In the genomic region with DNA sequence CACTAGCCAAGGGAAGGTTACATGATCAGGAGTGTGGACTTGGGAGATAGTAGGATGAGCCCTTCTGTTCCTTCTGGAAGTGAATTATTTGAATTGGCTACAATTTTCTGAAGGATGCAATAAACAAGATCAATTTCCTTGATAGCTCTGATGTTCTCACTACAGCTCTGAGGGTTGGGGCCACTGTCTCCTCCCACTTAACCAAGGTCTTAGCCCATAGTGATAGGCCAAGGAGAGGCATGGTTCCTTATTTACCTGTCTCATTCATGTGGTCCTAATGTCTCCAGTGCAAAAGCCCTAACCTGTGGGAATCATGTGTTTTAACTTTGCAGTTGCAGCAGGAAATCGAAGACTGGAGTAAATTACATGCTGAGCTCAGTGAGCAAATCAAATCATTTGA, we compare ENCODE assay signal across 24 cellular contexts. TPM values are rescaled to one million over a fixed set of nuclear protein-coding genes. Genes with fewer than 3 reads are reported as not detected.
A peak's percentile ranks its signal among the peaks of the same experiment; 100 is the strongest.
DNase-seq lines count a peak whose midpoint lies in the region; ATAC-seq, FAIRE-seq and TF ChIP-seq lines count a peak whose summit lies in the region.
"Had no signal": no experiment of that assay in that cellular context is flagged by ENCODE, and none has a peak within 500 bp of the region (broad histone marks: within the 10 kb centered on the region; RNA-seq: fewer than 3 reads in every experiment).

No MANE protein-coding gene starts in this region.

- peak overlapping the region; percentile 62 to 86 for H3K27ac Mint-ChIP-seq in activated naive CD4-positive, alpha-beta T cell treated with anti-CD3 and anti-CD28 coated beads, Interleukin-2, amount 50 U/mL, for 72 hours
- H3K27ac Mint-ChIP-seq in T-helper 17 cell = peak overlapping the region; percentile 98
- H3K27ac Mint-ChIP-seq: neural progenitor cell, WTC11 had no signal

- H2AFZ ChIP-seq in OCI-LY7 (ENCODE audit: low read length) = no peak overlapping the region
- H2AFZ ChIP-seq: neural progenitor cell had no signal

- ATAC-seq in activated naive CD4-positive, alpha-beta T cell treated with anti-CD3 and anti-CD28 coated beads, Interleukin-2, amount 50 U/mL, for 72 hours = no peak
- no peak for ATAC-seq in T-helper 17 cell
- ATAC-seq: left lobe of liver, sciatic nerve, WTC11 had no signal

- intact Hi-C loops in OCI-LY7 (cut with micrococcal nuclease; ENCODE audit: unreplicated experiment) = loop anchor here (10.0 kb wide), 1 partner anchor 432 kb away; no protein-coding TSS in a partner anchor

- TF ChIP-seq CTCF in bronchial epithelial cell (IDR thresholded peaks at IDR 0.05; ENCODE audit: insufficient read depth, low read length, severe bottlenecking) = no peak
- TF ChIP-seq CTCF in OCI-LY7 (conservative IDR thresholded peaks at IDR 0.05; ENCODE audit: low read length) = no peak

- POLR2A ChIA-PET in OCI-LY7 (lab: Charles Lee) = interaction anchor here (0.7 to 1.0 kb wide), 2 partner anchors 8 to 32 kb away, joined by 4 to 5 read pairs; no protein-coding TSS in a partner anchor

- WGBS in small intestine, 3 donors = 91 to 96% (median 91%) methylated on average over 1 of the region's 1 CpG

- H3K27me3 Mint-ChIP-seq in T-helper 17 cell = no peaks in the 10 kb centered on the region

- peaks cover 0 to 2% of the 10 kb centered on the region in 2 donors for H3K4me1 ChIP-seq in small intestine (ENCODE audit: control insufficient read depth in 2 of 2, insufficient read depth in 1 of 2, low read depth in 1 of 2, low read length in 1 of 2)
- H3K4me1 ChIP-seq in OCI-LY7 (ENCODE audit: insufficient read depth, low read length, poor library complexity, severe bottlenecking) = no peaks in the 10 kb centered on the region
- H3K4me1 ChIP-seq: neural progenitor cell, SJSA1 had no signal

- no peak overlapping the region for H3K4me3 Mint-ChIP-seq in T-helper 17 cell
- H3K4me3 Mint-ChIP-seq: CD14-positive monocyte, neural progenitor cell, WTC11 had no signal

- H3K36me3 Mint-ChIP-seq in activated naive CD4-positive, alpha-beta T cell treated with anti-CD3 and anti-CD28 coated beads, Interleukin-2, amount 50 U/mL, for 72 hours = peaks cover 37 to 52% of the 10 kb centered on the region in 2 donors
- H3K36me3 Mint-ChIP-seq in T-helper 17 cell (ENCODE audit: low read depth) = peaks cover 17% of the 10 kb centered on the region

- H3K9me3 Mint-ChIP-seq in activated naive CD4-positive, alpha-beta T cell treated with anti-CD3 and anti-CD28 coated beads, Interleukin-2, amount 50 U/mL, for 72 hours = no peaks in the 10 kb centered on the region
- H3K9me3 Mint-ChIP-seq: CD14-positive monocyte, neural progenitor cell, WTC11 had no signal

- no TSS peak for BruUV-seq in OCI-LY7 (replicated peaks; lab: Mats Ljungman, UMichigan)

- no peaks in the 10 kb centered on the region for H3K79me2 ChIP-seq in OCI-LY7 (ENCODE audit: insufficient read depth, low read depth, low read length)

- H3K9me3 ChIP-seq in T-helper 17 cell (ENCODE audit: control insufficient read depth, low read length, poor library complexity, severe bottlenecking) (no peaks in the 10 kb centered on the region), small intestine (ENCODE audit: control insufficient read depth, low read depth) (no peaks in the 10 kb centered on the region), OCI-LY7 (ENCODE audit: low read length) (no peaks in the 10 kb centered on the region)
- H3K9me3 ChIP-seq: SJSA1 had no signal

- no peaks in the 10 kb centered on the region for H3K9me2 ChIP-seq in OCI-LY7 (ENCODE audit: insufficient read depth, low read length)

- H3K36me3 ChIP-seq in bronchial epithelial cell (ENCODE audit: control insufficient read depth, insufficient read depth, low read length) (peaks cover 7% of the 10 kb centered on the region), small intestine (ENCODE audit: control insufficient read depth in 2 of 2, insufficient read depth in 2 of 2, low read length in 2 of 2) (peaks cover 9 to 19% of the 10 kb centered on the region in 2 donors), OCI-LY7 (ENCODE audit: insufficient read depth, low read length) (peaks cover 92% of the 10 kb centered on the region)

- H4K20me1 ChIP-seq in OCI-LY7 (ENCODE audit: insufficient read depth, low read length) = no peaks in the 10 kb centered on the region

- CTCF ChIA-PET in OCI-LY7 (lab: Charles Lee; ENCODE audit: unreplicated experiment) = no interaction called here

- no peak overlapping the region for H3K27ac ChIP-seq in small intestine (ENCODE audit: low read depth in 1 of 2, low read length in 1 of 2)
- H3K27ac ChIP-seq in OCI-LY7 (ENCODE audit: low read depth, low read length, poor library complexity, severe bottlenecking) = no peak overlapping the region
- H3K27ac ChIP-seq: epithelial cell of prostate, neural progenitor cell, SJSA1 had no signal

- no peak overlapping the region for H3K4me2 ChIP-seq in OCI-LY7 (ENCODE audit: low read length)
- H3K4me2 ChIP-seq: neural progenitor cell had no signal

- FAIRE-seq in bronchial epithelial cell (lab: Jason Lieb, UNC) = peak; percentile 43
- FAIRE-seq in small intestine (lab: Jason Lieb, UNC) = no peak

- no peak for DNase-seq in activated naive CD4-positive, alpha-beta T cell treated with anti-CD3 and anti-CD28 coated beads, Interleukin-2, amount 50 U/mL, for 72 hours (ENCODE audit: low spot score in 2 of 2)
- DNase-seq in activated naive CD4-positive, alpha-beta T cell (lab: John Stamatoyannopoulos, UW) = no peak
- DNase-seq in T-helper 17 cell = no peak
- no peak for DNase-seq in bronchial epithelial cell (ENCODE audit: low read depth)
- DNase-seq in stimulated activated CD4-positive, alpha-beta T cell treated with anti-CD3 and anti-CD28 coated beads, Interleukin-4, amount 100 ng/mL, for 1 hour = no peak
- no peak for DNase-seq in small intestine
- no peak for DNase-seq in OCI-LY7 (ENCODE audit: low spot score)
- DNase-seq: activated effector memory CD4-positive, alpha-beta T cell treated with anti-CD3 and anti-CD28 coated beads, Interleukin-2, amount 50 U/mL, for 16 hours; aorta; caudate nucleus; GDM1; midbrain; NCI-H2171; NCI-H524 treated with DMSO at 0.1 percent for 48 hours; posterior cingulate gyrus; stimulated activated CD8-positive, alpha-beta memory T cell treated with anti-CD3 and anti-CD28 coated beads, Interleukin-4, amount 100 ng/mL, for 48 hours; substantia nigra had no signal

- H3K27me3 ChIP-seq in bronchial epithelial cell (ENCODE audit: control insufficient read depth, insufficient read depth, low read length) (no peaks in the 10 kb centered on the region), small intestine (ENCODE audit: control insufficient read depth in 2 of 2, insufficient read depth in 2 of 2, low read length in 2 of 2) (no peaks in the 10 kb centered on the region)
- H3K27me3 ChIP-seq: neural progenitor cell, SJSA1 had no signal

- no peak overlapping the region for H3K4me3 ChIP-seq in bronchial epithelial cell (ENCODE audit: low read depth, low read length)
- H3K4me3 ChIP-seq in small intestine (ENCODE audit: low read depth in 1 of 2, low read length in 2 of 2) = no peak overlapping the region
- no peak overlapping the region for H3K4me3 ChIP-seq in OCI-LY7 (ENCODE audit: low read depth, low read length, poor library complexity, severe bottlenecking)
- H3K4me3 ChIP-seq: neural progenitor cell, SJSA1 had no signal

- H3K4me1 Mint-ChIP-seq in T-helper 17 cell = peaks cover 46% of the 10 kb centered on the region
- H3K4me1 Mint-ChIP-seq: neural progenitor cell, WTC11 had no signal

RNA-seq across cellular contexts. Expression of a gene that starts 34.8 kb away (rescaled TPM):
- total RNA-seq in activated naive CD4-positive, alpha-beta T cell treated with anti-CD3 and anti-CD28 coated beads, Interleukin-2, amount 50 U/mL, for 72 hours = 10 to 100 TPM; 40.7 to 55.1 TPM
- total RNA-seq in T-helper 17 cell = 100 to 1,000 TPM in 1 of 2 donors, 10 to 100 TPM in 1; 83.2 to 102 TPM
- 30.3 and 36.0 TPM in 2 replicates for total RNA-seq in bronchial epithelial cell
- 10 to 100 TPM; 14.3 to 24.6 (median 21.5) TPM for polyA plus RNA-seq in small intestine
- 23.5 and 30.7 TPM in 2 replicates for total RNA-seq in OCI-LY7 (2014; rRNA removed; shearing (Covaris generic))
- total RNA-seq in OCI-LY7 (2022) = 56.5 and 57.1 TPM in 2 replicates

RNA-seq across cellular contexts. Expression of a gene that starts 59.6 kb away (rescaled TPM):
- total RNA-seq in activated naive CD4-positive, alpha-beta T cell treated with anti-CD3 and anti-CD28 coated beads, Interleukin-2, amount 50 U/mL, for 72 hours = 10 to 100 TPM; 52.9 to 75.8 TPM
- total RNA-seq in T-helper 17 cell = 10 to 100 TPM; 43.8 to 48.0 TPM
- 25.0 and 31.2 TPM in 2 replicates for total RNA-seq in bronchial epithelial cell
- polyA plus RNA-seq in small intestine = 10 to 100 TPM; 26.5 to 32.3 (median 29.5) TPM
- 6.6 and 9.0 TPM in 2 replicates for total RNA-seq in OCI-LY7 (2014; rRNA removed; shearing (Covaris generic))
- total RNA-seq in OCI-LY7 (2022) = 24.0 and 24.1 TPM in 2 replicates

RNA-seq across cellular contexts. Expression of a gene that starts 59.7 kb away (rescaled TPM):
- 10 to 100 TPM; 36.7 to 38.2 TPM for total RNA-seq in activated naive CD4-positive, alpha-beta T cell treated with anti-CD3 and anti-CD28 coated beads, Interleukin-2, amount 50 U/mL, for 72 hours
- total RNA-seq in T-helper 17 cell (10 to 100 TPM; 46.8 to 54.0 TPM), bronchial epithelial cell (43.2 and 49.5 TPM in 2 replicates), OCI-LY7 (2022) (34.0 and 37.9 TPM in 2 replicates)
- 10 to 100 TPM; 22.0 to 27.7 (median 22.7) TPM for polyA plus RNA-seq in small intestine
- total RNA-seq in OCI-LY7 (2014; rRNA removed; shearing (Covaris generic)) = 21.4 and 22.3 TPM in 2 replicates
